8 cellular contexts compared by ENCODE assay signal in the genomic region with DNA sequence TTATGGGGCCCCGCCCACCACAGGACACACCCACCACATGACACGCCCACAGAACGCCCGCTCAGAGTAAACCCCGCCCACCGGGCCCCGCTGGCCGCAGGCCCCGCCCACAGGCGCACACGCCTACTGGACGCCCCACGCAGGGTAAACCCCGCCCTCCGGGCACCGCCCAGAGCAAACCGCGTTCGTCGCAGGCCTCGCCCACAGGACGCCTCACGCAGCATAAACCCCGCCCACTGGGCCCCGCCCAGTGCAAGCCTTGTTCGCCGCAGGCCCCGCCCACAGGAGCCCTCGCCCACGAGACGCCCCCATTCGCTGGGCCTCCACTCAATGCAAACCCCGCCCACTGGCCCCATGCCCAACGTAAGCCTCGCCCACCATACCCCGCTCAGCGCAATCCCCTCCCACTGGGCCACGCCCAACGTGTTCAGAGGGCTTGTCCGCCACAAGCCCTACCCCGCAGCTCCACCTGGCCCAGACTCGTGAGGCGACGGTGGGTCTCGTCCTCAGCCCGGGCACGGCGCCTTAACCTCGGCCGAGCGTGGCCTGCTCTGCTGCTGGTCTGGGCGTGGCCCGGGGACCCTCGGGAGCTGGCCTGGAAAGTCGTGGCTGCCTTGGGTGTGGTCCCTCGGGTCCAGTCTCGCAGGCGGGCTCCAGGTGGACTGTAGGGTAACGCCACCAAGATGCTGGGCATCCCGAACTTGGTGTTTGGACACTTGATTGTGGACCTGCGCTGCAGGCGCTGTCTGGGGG. TPM values are rescaled to one million over a fixed set of nuclear protein-coding genes. Genes with fewer than 3 reads are reported as not detected.
A peak's percentile ranks its signal among the peaks of the same experiment; 100 is the strongest.
DNase-seq lines count a peak whose midpoint lies in the region; ATAC-seq and TF ChIP-seq lines count a peak whose summit lies in the region.

No MANE protein-coding gene starts in this region.

- H3K4me3 ChIP-seq in RWPE2 (ENCODE audit: severe bottlenecking), result peak overlapping the region; percentile 44
- H3K4me3 ChIP-seq in fibroblast of villous mesenchyme (ENCODE audit: low read depth, low read length), result peak overlapping the region; percentile 57
- H3K4me3 ChIP-seq in neural cell (ENCODE audit: low read length), result peak overlapping the region; percentile 68

- no peak overlapping the region for H3K4me2 ChIP-seq in neural cell (ENCODE audit: low read length)

- DNase-seq in EL (peak; percentile 96), GOT3 (lab: John Stamatoyannopoulos, UW) (peak; percentile 29), LHCN-M2 (ENCODE audit: low read depth) (peak; percentile 71), RWPE2 (ENCODE audit: low spot score) (peak; percentile 99), fibroblast of villous mesenchyme (ENCODE audit: low read depth) (peak; percentile 98)
- DNase-seq in activated T-helper 9 cell treated with anti-CD3 and anti-CD28 coated beads, Interleukin-2, amount 50 U/mL, for 16 hours (ENCODE audit: low read depth), result peak; percentile 99

- no peak for TF ChIP-seq RAD21 in neural cell (conservative IDR thresholded peaks at IDR 0.05)

- H3K4me1 ChIP-seq in RWPE2 (ENCODE audit: insufficient read depth, poor library complexity, severe bottlenecking), result no peaks in the 10 kb centered on the region

- H3K9me3 ChIP-seq in RWPE2 (ENCODE audit: severe bottlenecking), result no peaks in the 10 kb centered on the region
- H3K9me3 ChIP-seq in neural cell (ENCODE audit: low read length), result no peaks in the 10 kb centered on the region

- H3F3A ChIP-seq in neural cell (ENCODE audit: insufficient read depth, low read length, poor library complexity, severe bottlenecking), result no peaks in the 10 kb centered on the region

- H3K36me3 Mint-ChIP-seq in stimulated activated naive CD8-positive, alpha-beta T cell treated with anti-CD3 and anti-CD28 coated beads, Interleukin-15, Interleukin-2, amounts not matched to agents 100 ng/mL and 50 ng/mL, for 24 hours (ENCODE audit: low read depth), result no peaks in the 10 kb centered on the region

- no peaks in the 10 kb centered on the region for H3K79me2 ChIP-seq in neural cell (replicated peaks; ENCODE audit: insufficient read depth, low read length)

- TF ChIP-seq EP300 in neural cell (conservative IDR thresholded peaks at IDR 0.05; ENCODE audit: poor library complexity, severe bottlenecking), result no peak

- no peak overlapping the region for H2AFZ ChIP-seq in neural cell (ENCODE audit: low read depth, low read length)

- no peaks in the 10 kb centered on the region for H3K36me3 ChIP-seq in RWPE2 (ENCODE audit: low read depth)
- H3K36me3 ChIP-seq in neural cell (ENCODE audit: insufficient read depth, low read length), result no peaks in the 10 kb centered on the region

- H3K27ac Mint-ChIP-seq in stimulated activated naive CD8-positive, alpha-beta T cell treated with anti-CD3 and anti-CD28 coated beads, Interleukin-15, Interleukin-2, amounts not matched to agents 100 ng/mL and 50 ng/mL, for 24 hours, result no peak overlapping the region

- no peaks in the 10 kb centered on the region for H3K9me3 Mint-ChIP-seq in stimulated activated naive CD8-positive, alpha-beta T cell treated with anti-CD3 and anti-CD28 coated beads, Interleukin-15, Interleukin-2, amounts not matched to agents 100 ng/mL and 50 ng/mL, for 24 hours

- H4K20me1 ChIP-seq in neural cell (ENCODE audit: insufficient read depth), result no peaks in the 10 kb centered on the region

- H3K27ac ChIP-seq in RWPE2 (ENCODE audit: poor library complexity, severe bottlenecking) (no peak overlapping the region), neural cell (ENCODE audit: low read length) (no peak overlapping the region)

- peak; percentile 67 for ATAC-seq in RWPE2 (ENCODE audit: low read depth)

- H3K9me2 ChIP-seq in neural cell (ENCODE audit: insufficient read depth, low read length), result no peaks in the 10 kb centered on the region

- TF ChIP-seq CTCF in RWPE2 (IDR thresholded peaks at IDR 0.05; ENCODE audit: poor library complexity, severe bottlenecking) (no peak), fibroblast of villous mesenchyme (IDR thresholded peaks at IDR 0.05; ENCODE audit: insufficient read depth, low read depth, low read length) (no peak), neural cell (IDR thresholded peaks at IDR 0.05; ENCODE audit: poor library complexity, severe bottlenecking) (no peak)

- H3K27me3 ChIP-seq in RWPE2 (ENCODE audit: insufficient read depth, poor library complexity, severe bottlenecking) (no peaks in the 10 kb centered on the region), neural cell (ENCODE audit: insufficient read depth, low read depth, low read length) (peaks cover 11% of the 10 kb centered on the region)

- H3K4me1 Mint-ChIP-seq in stimulated activated naive CD8-positive, alpha-beta T cell treated with anti-CD3 and anti-CD28 coated beads, Interleukin-15, Interleukin-2, amounts not matched to agents 100 ng/mL and 50 ng/mL, for 24 hours (ENCODE audit: low read depth), result peaks cover 3% of the 10 kb centered on the region

- H3K4me3 Mint-ChIP-seq in stimulated activated naive CD8-positive, alpha-beta T cell treated with anti-CD3 and anti-CD28 coated beads, Interleukin-15, Interleukin-2, amounts not matched to agents 100 ng/mL and 50 ng/mL, for 24 hours, result peak overlapping the region; percentile 43

- no peak overlapping the region for H3K9ac ChIP-seq in neural cell (ENCODE audit: low read length)

- H3K27me3 Mint-ChIP-seq in stimulated activated naive CD8-positive, alpha-beta T cell treated with anti-CD3 and anti-CD28 coated beads, Interleukin-15, Interleukin-2, amounts not matched to agents 100 ng/mL and 50 ng/mL, for 24 hours, result no peaks in the 10 kb centered on the region

TF ChIP-seq in neural cell, 6 proteins besides CTCF, POLR2A, EP300 and RAD21:
- no peak for TF ChIP-seq POLR2AphosphoS5 (IDR thresholded peaks at IDR 0.05)
- peak; percentile 15 for TF ChIP-seq MXI1 (conservative IDR thresholded peaks at IDR 0.05; ENCODE audit: poor library complexity, severe bottlenecking)
- no peak for TF ChIP-seq TAF1 (IDR thresholded peaks at IDR 0.05; ENCODE audit: low read depth)
TF ChIP-seq in neural cell: peak in this region for 1.

RNA-seq across cellular contexts. Expression of a gene that starts 0.4 kb away (rescaled TPM):
- total RNA-seq in LHCN-M2 (2014; rRNA removed), result 0.52 and 0.64 TPM in 2 replicates
- 0.12 TPM for polyA plus RNA-seq in LHCN-M2 (2012)
- total RNA-seq in fibroblast of villous mesenchyme, result 0.32 and 0.43 TPM in 2 replicates
- polyA plus RNA-seq in neural cell, result 0.89 TPM in 1 of 2 replicates, not detected in the other
- not detected in 2 replicates for polyA minus RNA-seq in neural cell

RNA-seq across cellular contexts. Expression of a gene that starts 4.4 kb away (rescaled TPM):
- total RNA-seq in LHCN-M2 (2014; rRNA removed), result 0.11 TPM in 1 of 2 replicates, not detected in the other
- 0.11 TPM for polyA plus RNA-seq in LHCN-M2 (2012)
- under 0.01 TPM in 2 replicates for total RNA-seq in fibroblast of villous mesenchyme
- not detected in 2 replicates for polyA plus RNA-seq in neural cell
- not detected in 2 replicates for polyA minus RNA-seq in neural cell

RNA-seq across cellular contexts. Expression of a gene that starts 28.6 kb away (rescaled TPM):
- total RNA-seq in LHCN-M2 (2014; rRNA removed) (81.9 and 99.8 TPM in 2 replicates), fibroblast of villous mesenchyme (107 and 124 TPM in 2 replicates)
- 470 TPM for polyA plus RNA-seq in LHCN-M2 (2012)
- polyA plus RNA-seq in neural cell, result 308 and 325 TPM in 2 replicates
- 311 and 335 TPM in 2 replicates for polyA minus RNA-seq in neural cell

Comparison
In these comparisons a context has a peak if more than half of its experiments do, and no peak if none do; other contexts are left out.
1. DNase-seq: peak in every context shown above with its lines; median percentile 99 in RWPE2; 99 in activated T-helper 9 cell treated with anti-CD3 and anti-CD28 coated beads, Interleukin-2, amount 50 U/mL, for 16 hours; 98 in fibroblast of villous mesenchyme; 96 in EL; 71 in LHCN-M2; 29 in GOT3.